ENCODE assay signal across 11 cellular contexts in the genomic region with DNA sequence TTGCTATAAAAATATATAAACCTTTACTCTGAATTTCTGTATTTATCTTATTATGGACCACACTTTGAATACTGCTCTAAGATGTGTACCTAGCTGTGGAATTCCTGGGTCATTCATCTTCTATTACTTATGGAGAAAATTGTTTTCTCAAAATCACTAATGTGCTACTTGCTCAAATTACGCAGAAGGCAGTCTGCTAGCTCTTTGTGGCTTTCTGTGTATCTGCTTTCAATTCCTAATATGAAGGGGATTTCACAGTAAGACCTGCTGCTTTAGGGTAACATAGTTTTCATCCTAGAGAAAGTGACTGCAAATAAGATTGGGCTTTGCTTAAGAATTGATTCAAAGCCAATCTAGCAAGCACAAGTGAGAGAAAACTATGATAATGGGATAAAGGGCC.
DNase-seq lines count a peak whose midpoint lies in the region; ATAC-seq and TF ChIP-seq lines count a peak whose summit lies in the region.
"Had no signal": no experiment of that assay in that cellular context is flagged by ENCODE, and none has a peak within 500 bp of the region (broad histone marks: within the 10 kb centered on the region; RNA-seq: fewer than 3 reads in every experiment).

No MANE protein-coding gene starts in this region.

- H3K9me3 ChIP-seq in CD4-positive, alpha-beta memory T cell (ENCODE audit: control insufficient read depth in 1 of 2, low read length in 2 of 2), result no peaks in the 10 kb centered on the region
- H3K9me3 ChIP-seq in SK-N-MC (ENCODE audit: low read depth, low read length), result no peaks in the 10 kb centered on the region
- H3K9me3 ChIP-seq: mucosa of descending colon had no signal

- peak; percentile 72 for ATAC-seq in GM18907 (IDR thresholded peaks at IDR 0.05; ENCODE audit: unreplicated experiment)
- ATAC-seq in HG02798 (IDR thresholded peaks at IDR 0.05; ENCODE audit: poor library complexity, unreplicated experiment), result peak; percentile 58
- no peak for ATAC-seq in HG03159 (IDR thresholded peaks at IDR 0.05; ENCODE audit: unreplicated experiment)
- ATAC-seq: mucosa of descending colon had no signal

- H3K36me3 ChIP-seq in CD4-positive, alpha-beta memory T cell (ENCODE audit: insufficient read depth, low read length), result no peaks in the 10 kb centered on the region
- no peaks in the 10 kb centered on the region for H3K36me3 ChIP-seq in SK-N-MC (ENCODE audit: insufficient read depth, low read length)

- peak in 4 of 5 donors; percentile 17 to 32 (median 28) for DNase-seq in CD4-positive, alpha-beta memory T cell
- DNase-seq in SK-N-MC (ENCODE audit: low read depth, low spot score) (no peak), nephron progenitor cell (no peak), DMS53 (lab: John Stamatoyannopoulos, UW) (no peak)
- no peak for DNase-seq in stimulated activated CD4-positive, alpha-beta T cell treated with anti-CD3 and anti-CD28 coated beads, Interleukin-4, amount 100 ng/mL, for 1 hour
- DNase-seq: activated CD4-positive, CD25-positive, alpha-beta regulatory T cell; IMR-90; mucosa of descending colon had no signal

- H3K27me3 ChIP-seq in CD4-positive, alpha-beta memory T cell (ENCODE audit: insufficient read depth, low read length), result no peaks in the 10 kb centered on the region

- CTCF ChIA-PET in CD4-positive, alpha-beta memory T cell (lab: Charles Lee; ENCODE audit: partially characterized antibody), result interaction anchor here (1.3 to 5.6 kb wide), 2 partner anchors 137 to 146 kb away, joined by 3 to 45 read pairs; no protein-coding TSS in a partner anchor

- H3K4me3 ChIP-seq in CD4-positive, alpha-beta memory T cell (ENCODE audit: low read length in 2 of 2), result no peak overlapping the region
- no peak overlapping the region for H3K4me3 ChIP-seq in SK-N-MC
- H3K4me3 ChIP-seq: mucosa of descending colon had no signal

- peak overlapping the region in 5 of 8 donors; percentile 6 to 47 (median 38) for H3K4me3 Mint-ChIP-seq in CD4-positive, alpha-beta memory T cell
- no peak overlapping the region for H3K4me3 Mint-ChIP-seq in nephron progenitor cell

- peaks cover 63% of the 10 kb centered on the region for H3K4me1 ChIP-seq in CD4-positive, alpha-beta memory T cell (ENCODE audit: insufficient read depth, low read length)

- peak overlapping the region; percentile 4 for H3K9ac ChIP-seq in SK-N-MC (ENCODE audit: insufficient read length)

- POLR2A ChIA-PET in CD4-positive, alpha-beta memory T cell (lab: Charles Lee; ENCODE audit: partially characterized antibody), result interaction anchor here (1.0 to 1.8 kb wide), 5 partner anchors 21 to 250 kb away, joined by 3 to 7 read pairs (median 3); no protein-coding TSS in a partner anchor

- peaks cover 25 to 55% (median 37%) of the 10 kb centered on the region in 4 donors for H3K4me1 Mint-ChIP-seq in CD4-positive, alpha-beta memory T cell
- no peaks in the 10 kb centered on the region for H3K4me1 Mint-ChIP-seq in nephron progenitor cell

- H3K36me3 Mint-ChIP-seq in CD4-positive, alpha-beta memory T cell, result no peaks in the 10 kb centered on the region
- H3K36me3 Mint-ChIP-seq in nephron progenitor cell (ENCODE audit: low read depth), result no peaks in the 10 kb centered on the region

- no peak for TF ChIP-seq CTCF in nephron progenitor cell (IDR thresholded peaks at IDR 0.05)

- peak overlapping the region in 6 of 7 donors; percentile 55 to 83 (median 71) for H3K27ac Mint-ChIP-seq in CD4-positive, alpha-beta memory T cell
- no peak overlapping the region for H3K27ac Mint-ChIP-seq in nephron progenitor cell

- H3K27me3 Mint-ChIP-seq in CD4-positive, alpha-beta memory T cell, result no peaks in the 10 kb centered on the region
- H3K27me3 Mint-ChIP-seq in nephron progenitor cell (ENCODE audit: low read depth, poor library complexity), result no peaks in the 10 kb centered on the region

- H3K9me3 Mint-ChIP-seq in CD4-positive, alpha-beta memory T cell, result no peaks in the 10 kb centered on the region
- H3K9me3 Mint-ChIP-seq in nephron progenitor cell, result no peaks in the 10 kb centered on the region

- intact Hi-C loops in CD4-positive, alpha-beta memory T cell (cut with micrococcal nuclease), result no loop called here

- no peak overlapping the region for H3K27ac ChIP-seq in CD4-positive, alpha-beta memory T cell (ENCODE audit: low read depth, low read length)
- peak overlapping the region; percentile 42; the same call in 1 of the 2 replicates for H3K27ac ChIP-seq in SK-N-MC

Comparison
In these comparisons a context has a peak if more than half of its experiments do, and no peak if none do; other contexts are left out.
1. DNase-seq: peak in CD4-positive, alpha-beta memory T cell (4 of 5); none in SK-N-MC (single experiment), nephron progenitor cell (single experiment), stimulated activated CD4-positive, alpha-beta T cell treated with anti-CD3 and anti-CD28 coated beads, Interleukin-4, amount 100 ng/mL, for 1 hour (single experiment) and DMS53 (single experiment).